Comparison of ENCODE assay signal across 35 cellular contexts in the genomic region with DNA sequence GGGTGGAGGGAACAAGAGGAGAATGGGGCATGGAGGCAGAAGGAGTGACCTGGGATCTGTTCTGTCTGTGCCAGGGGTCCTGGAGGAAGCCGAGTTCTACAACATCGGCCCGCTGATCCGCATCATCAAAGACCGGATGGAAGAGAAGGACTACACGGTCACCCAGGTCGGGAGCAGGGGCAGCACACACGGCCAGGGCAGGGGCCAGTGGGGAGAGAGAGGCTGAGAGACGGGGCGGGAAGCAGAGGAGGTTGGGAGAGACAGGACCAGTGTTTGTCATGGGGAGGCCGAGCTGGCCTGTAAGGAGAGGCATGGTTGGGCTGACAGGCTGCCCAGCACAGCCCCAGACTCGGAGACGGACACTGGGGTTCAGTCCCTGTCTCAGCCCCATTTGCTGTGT. TPM values are rescaled to one million over a fixed set of nuclear protein-coding genes. Genes with fewer than 3 reads are reported as not detected.
"Had no signal": no experiment of that assay in that cellular context is flagged by ENCODE, and none has a peak within 500 bp of the region (broad histone marks: within the 10 kb centered on the region; RNA-seq: fewer than 3 reads in every experiment).

No MANE protein-coding gene starts in this region.

- H3K9me3 Mint-ChIP-seq: mesothelial cell of epicardium; naive B cell; natural killer cell; nephron progenitor cell; neural progenitor cell; stimulated activated naive CD8-positive, alpha-beta T cell treated with anti-CD3 and anti-CD28 coated beads, Interleukin-15, Interleukin-2, amounts not matched to agents 100 ng/mL and 50 ng/mL, for 24 hours had no signal

- H3K4me3 ChIP-seq: left lung, lower lobe of right lung, neural progenitor cell, ovary, right atrium auricular region, right lobe of liver, smooth muscle cell, suprapubic skin, thoracic aorta, tibial artery, upper lobe of right lung, uterus had no signal

- H2AFZ ChIP-seq: neural progenitor cell had no signal

- H3K4me1 ChIP-seq: uterus had no signal

- H3K9ac ChIP-seq: neural progenitor cell had no signal

- H3K27me3 ChIP-seq: neural progenitor cell, ovary, right atrium auricular region, right lobe of liver, suprapubic skin, tibial artery, upper lobe of right lung, uterus had no signal

- H3K27ac Mint-ChIP-seq: mesothelial cell of epicardium; naive B cell; natural killer cell; nephron progenitor cell; neural progenitor cell; progenitor cell of endocrine pancreas; stimulated activated naive CD8-positive, alpha-beta T cell treated with anti-CD3 and anti-CD28 coated beads, Interleukin-15, Interleukin-2, amounts not matched to agents 100 ng/mL and 50 ng/mL, for 24 hours had no signal

- H3K27ac ChIP-seq: left lung, lower lobe of right lung, neural progenitor cell, neutrophil, ovary, right atrium auricular region, right lobe of liver, suprapubic skin, thoracic aorta, tibial artery, upper lobe of right lung, uterus had no signal

- H3K36me3 Mint-ChIP-seq: natural killer cell had no signal

- H3K4me2 ChIP-seq: neural progenitor cell, smooth muscle cell had no signal

- H3K9me3 ChIP-seq: left lung, lower lobe of right lung, neutrophil, ovary, right atrium auricular region, right lobe of liver, suprapubic skin, thoracic aorta, tibial artery, upper lobe of right lung, uterus had no signal

- H3K4me3 Mint-ChIP-seq: mesothelial cell of epicardium; natural killer cell; nephron progenitor cell; neural progenitor cell; stimulated activated naive CD8-positive, alpha-beta T cell treated with anti-CD3 and anti-CD28 coated beads, Interleukin-15, Interleukin-2, amounts not matched to agents 100 ng/mL and 50 ng/mL, for 24 hours had no signal

- H3K36me3 ChIP-seq: neural progenitor cell, neutrophil, ovary, right lobe of liver, uterus had no signal

- H3K27me3 Mint-ChIP-seq: naive B cell; stimulated activated naive CD8-positive, alpha-beta T cell treated with anti-CD3 and anti-CD28 coated beads, Interleukin-15, Interleukin-2, amounts not matched to agents 100 ng/mL and 50 ng/mL, for 24 hours had no signal

- ATAC-seq: left colon, left lung, lower lobe of right lung, natural killer cell, right lobe of liver, upper lobe of right lung had no signal

- DNase-seq: hippocampal formation; left colon; left lung; lower lobe of right lung; mammary epithelial cell; mesendoderm; naive B cell; natural killer cell; nephron progenitor cell; occipital lobe; ovary; stimulated activated CD4-positive, alpha-beta T cell treated with anti-CD3 and anti-CD28 coated beads, Interleukin-1b, Interleukin-23, amount 100 ng/mL, for 48 hours; stimulated activated CD4-positive, alpha-beta T cell treated with anti-CD3 and anti-CD28 coated beads, Interleukin-2, amount 100 ng/mL, for 48 hours; stimulated activated CD4-positive, alpha-beta T cell treated with anti-CD3 and anti-CD28 coated beads, Interleukin-4, amount 100 ng/mL, for 4 hours; stimulated activated CD8-positive, alpha-beta memory T cell treated with anti-CD3 and anti-CD28 coated beads, Interleukin-4, amount 100 ng/mL, for 48 hours; stimulated activated naive CD4-positive, alpha-beta T cell; tibial artery; trophoblast cell; upper lobe of right lung; uterus had no signal

RNA-seq across cellular contexts. Expression of a gene that starts 53.3 kb away (rescaled TPM):
- total RNA-seq: mammary epithelial cell, mesothelial cell of epicardium, occipital lobe, pulmonary artery endothelial cell, renal cortical epithelial cell, right atrium auricular region, skeletal muscle tissue, smooth muscle cell, subcutaneous adipose tissue, thoracic aorta, uterus had no signal
- polyA plus RNA-seq: keratinocyte, mammary epithelial cell, smooth muscle cell had no signal
